In genomic region chr13:36885901-36886300, GRCh38 we compare ENCODE assay signal across 15 cellular contexts. TPM values are rescaled to one million over a fixed set of nuclear protein-coding genes. Genes with fewer than 3 reads are reported as not detected.
"Had no signal": no experiment of that assay in that cellular context is flagged by ENCODE, and none has a peak within 500 bp of the region (broad histone marks: within the 10 kb centered on the region; RNA-seq: fewer than 3 reads in every experiment).

No MANE protein-coding gene starts in this region.

- H3K4me1 ChIP-seq: foreskin keratinocyte had no signal

- H3K4me3 Mint-ChIP-seq: activated B cell treated with CpG ODN at 0.5 μM for 24 hours; activated CD4-positive, alpha-beta T cell treated with anti-CD3 and anti-CD28 coated beads, Interleukin-2, amount 10 ng/mL, durations not matched to agents 24 days and 14 days; activated T-helper 1 cell treated with anti-CD3 and anti-CD28 coated beads, Interleukin-12 subunit alpha, Interleukin-12 subunit beta, Interleukin-2, Interleukin-4 antibody, amounts not matched to agents 30 ng/mL and 10 ng/mL and 1 ng/mL, durations not matched to agents 14 hours and 24 hours and 36 hours; naive thymus-derived CD8-positive, alpha-beta T cell; stimulated activated naive CD8-positive, alpha-beta T cell treated with anti-CD3 and anti-CD28 coated beads, Interleukin-15, amount 100 ng/mL, for 72 hours had no signal

- DNase-seq: activated B cell treated with CpG ODN at 0.5 μM for 24 hours; activated CD4-positive, alpha-beta T cell treated with anti-CD3 and anti-CD28 coated beads, Interleukin-2, amount 10 ng/mL, durations not matched to agents 24 days and 14 days; activated naive CD4-positive, alpha-beta T cell; foreskin keratinocyte; heart left ventricle; mucosa of descending colon; naive thymus-derived CD8-positive, alpha-beta T cell; posterior cingulate gyrus; stimulated activated CD4-positive, alpha-beta T cell treated with anti-CD3 and anti-CD28 coated beads, Interleukin-4, amount 100 ng/mL, for 4 hours; stimulated activated naive CD8-positive, alpha-beta T cell treated with anti-CD3 and anti-CD28 coated beads, Interleukin-15, amount 100 ng/mL, for 72 hours had no signal

- H3K36me3 Mint-ChIP-seq: naive thymus-derived CD8-positive, alpha-beta T cell had no signal

- H3K4me1 Mint-ChIP-seq: activated B cell treated with CpG ODN at 0.5 μM for 24 hours; activated CD4-positive, alpha-beta T cell treated with anti-CD3 and anti-CD28 coated beads, Interleukin-2, amount 10 ng/mL, durations not matched to agents 24 days and 14 days; naive thymus-derived CD8-positive, alpha-beta T cell; stimulated activated naive CD8-positive, alpha-beta T cell treated with anti-CD3 and anti-CD28 coated beads, Interleukin-15, amount 100 ng/mL, for 72 hours had no signal

- H3K9me3 Mint-ChIP-seq: activated B cell treated with CpG ODN at 0.5 μM for 24 hours; activated CD4-positive, alpha-beta T cell treated with anti-CD3 and anti-CD28 coated beads, Interleukin-2, amount 10 ng/mL, durations not matched to agents 24 days and 14 days; activated T-helper 1 cell treated with anti-CD3 and anti-CD28 coated beads, Interleukin-12 subunit alpha, Interleukin-12 subunit beta, Interleukin-2, Interleukin-4 antibody, amounts not matched to agents 30 ng/mL and 10 ng/mL and 1 ng/mL, durations not matched to agents 14 hours and 24 hours and 36 hours; naive thymus-derived CD8-positive, alpha-beta T cell; stimulated activated naive CD8-positive, alpha-beta T cell treated with anti-CD3 and anti-CD28 coated beads, Interleukin-15, amount 100 ng/mL, for 72 hours had no signal

- H3K9me3 ChIP-seq: heart left ventricle, mucosa of descending colon, right atrium auricular region, thoracic aorta had no signal

- H3K27me3 ChIP-seq: cardiac muscle cell, heart left ventricle, right atrium auricular region had no signal

- H3K36me3 ChIP-seq: cardiac muscle cell, heart left ventricle, right atrium auricular region, thoracic aorta had no signal

- H3K27ac ChIP-seq: cardiac muscle cell, foreskin keratinocyte, heart left ventricle, right atrium auricular region, skin epidermis, thoracic aorta had no signal

- ATAC-seq: foreskin keratinocyte; heart left ventricle; mucosa of descending colon; naive thymus-derived CD8-positive, alpha-beta T cell; stimulated activated naive CD8-positive, alpha-beta T cell treated with anti-CD3 and anti-CD28 coated beads, Interleukin-15, amount 100 ng/mL, for 72 hours had no signal

- H3K4me3 ChIP-seq: cardiac muscle cell, heart left ventricle, mucosa of descending colon, right atrium auricular region, skin epidermis, thoracic aorta had no signal

- H3K27ac Mint-ChIP-seq: activated B cell treated with CpG ODN at 0.5 μM for 24 hours; activated CD4-positive, alpha-beta T cell treated with anti-CD3 and anti-CD28 coated beads, Interleukin-2, amount 10 ng/mL, durations not matched to agents 24 days and 14 days; activated T-helper 1 cell treated with anti-CD3 and anti-CD28 coated beads, Interleukin-12 subunit alpha, Interleukin-12 subunit beta, Interleukin-2, Interleukin-4 antibody, amounts not matched to agents 30 ng/mL and 10 ng/mL and 1 ng/mL, durations not matched to agents 14 hours and 24 hours and 36 hours; naive thymus-derived CD8-positive, alpha-beta T cell had no signal

RNA-seq across cellular contexts. Expression of gene SMAD9, which starts 34.1 kb away (rescaled TPM):
- total RNA-seq: activated B cell treated with CpG ODN at 0.5 μM for 24 hours; naive thymus-derived CD8-positive, alpha-beta T cell had no signal
